Comparison of ENCODE assay signal across 12 cellular contexts in the genomic region with DNA sequence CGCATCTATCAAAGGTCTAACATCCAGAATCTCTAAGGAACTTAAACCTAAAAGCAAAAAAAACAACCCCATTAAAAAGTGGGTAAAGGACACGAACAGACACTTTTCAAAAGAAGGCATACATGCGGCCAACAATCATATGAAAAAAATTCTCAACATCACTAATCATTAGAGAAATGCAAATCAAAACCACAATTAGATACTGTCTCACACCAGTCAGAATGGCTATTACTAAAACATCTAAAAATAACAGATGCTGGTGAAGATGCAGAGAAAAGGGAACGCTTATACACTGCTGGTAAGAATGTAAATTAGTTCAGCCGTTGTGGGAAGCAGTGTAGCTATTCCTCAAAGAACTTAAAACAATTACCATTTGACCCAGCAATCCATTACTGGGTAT. TPM values are rescaled to one million over a fixed set of nuclear protein-coding genes. Genes with fewer than 3 reads are reported as not detected.
DNase-seq lines count a peak whose midpoint lies in the region; ATAC-seq, FAIRE-seq and TF ChIP-seq lines count a peak whose summit lies in the region.
"Had no signal": no experiment of that assay in that cellular context is flagged by ENCODE, and none has a peak within 500 bp of the region (broad histone marks: within the 10 kb centered on the region; RNA-seq: fewer than 3 reads in every experiment).

No MANE protein-coding gene starts in this region.

- no peaks in the 10 kb centered on the region for H3K9me3 ChIP-seq in keratinocyte (ENCODE audit: control insufficient read depth, low read depth, low read length)
- H3K9me3 ChIP-seq in trophoblast cell (ENCODE audit: insufficient read depth, low read depth, low read length), result peaks cover 2% of the 10 kb centered on the region

- no peak overlapping the region for H2AFZ ChIP-seq in keratinocyte (ENCODE audit: control insufficient read depth, low read length)
- H2AFZ ChIP-seq in trophoblast cell (ENCODE audit: insufficient read depth, low read length, poor library complexity), result no peak overlapping the region

- H3K4me1 Mint-ChIP-seq in activated CD4-positive, alpha-beta T cell treated with anti-CD3 and anti-CD28 coated beads, Interleukin-2, amount 10 ng/mL, durations not matched to agents 24 days and 14 days, result peaks cover 39% of the 10 kb centered on the region

- no peak overlapping the region for H3K4me3 Mint-ChIP-seq in activated CD4-positive, alpha-beta T cell treated with anti-CD3 and anti-CD28 coated beads, Interleukin-2, amount 10 ng/mL, durations not matched to agents 24 days and 14 days
- H3K4me3 Mint-ChIP-seq: T-helper 1 cell treated with Interleukin-12 subunit alpha and Interleukin-12 subunit beta and Interleukin-4 antibody, amounts not matched to agents 30 μg/mL and 1 μg/mL, for 36 hours had no signal

- no peak overlapping the region for H2BK5ac ChIP-seq in trophoblast cell (ENCODE audit: low read depth, low read length, poor library complexity)

- H2AK5ac ChIP-seq in trophoblast cell (ENCODE audit: low read length), result no peak overlapping the region

- H3K9me1 ChIP-seq in keratinocyte (ENCODE audit: control insufficient read depth, extremely low read depth, insufficient read depth, low read length), result no peaks in the 10 kb centered on the region

- H3K27ac Mint-ChIP-seq in activated CD4-positive, alpha-beta T cell treated with anti-CD3 and anti-CD28 coated beads, Interleukin-2, amount 10 ng/mL, durations not matched to agents 24 days and 14 days, result no peak overlapping the region
- H3K27ac Mint-ChIP-seq: T-helper 1 cell treated with Interleukin-12 subunit alpha and Interleukin-12 subunit beta and Interleukin-4 antibody, amounts not matched to agents 30 μg/mL and 1 μg/mL, for 36 hours had no signal

- no peak for TF ChIP-seq CTCF in keratinocyte (optimal IDR thresholded peaks at IDR 0.05 in 1 of 3, IDR thresholded peaks at IDR 0.05 in 1 of 3, conservative IDR thresholded peaks at IDR 0.05 in 1 of 3; ENCODE audit: extremely low read depth in 1 of 3, insufficient read depth in 2 of 3, low read length in 3 of 3)

- ATAC-seq in GM18870 (IDR thresholded peaks at IDR 0.05; ENCODE audit: unreplicated experiment) (peak; percentile 79), GM21576 (IDR thresholded peaks at IDR 0.05; ENCODE audit: unreplicated experiment) (peak; percentile 60), HG03139 (IDR thresholded peaks at IDR 0.05; ENCODE audit: unreplicated experiment) (peak; percentile 72)

- H3K4me2 ChIP-seq in keratinocyte (ENCODE audit: control insufficient read depth, extremely low read depth, insufficient read depth, low read depth, low read length), result no peak overlapping the region
- H3K4me2 ChIP-seq in trophoblast cell (ENCODE audit: low read length), result no peak overlapping the region

- H3K14ac ChIP-seq in trophoblast cell (ENCODE audit: low read length), result no peak overlapping the region

- no peaks in the 10 kb centered on the region for H3K27me3 ChIP-seq in keratinocyte (ENCODE audit: control insufficient read depth, extremely low read depth, insufficient read depth, low read length)
- H3K27me3 ChIP-seq in trophoblast cell (ENCODE audit: insufficient read depth, low read length), result no peaks in the 10 kb centered on the region

- H3K79me2 ChIP-seq in keratinocyte (ENCODE audit: control insufficient read depth, insufficient read depth, low read length) (peaks cover 94% of the 10 kb centered on the region), trophoblast cell (ENCODE audit: control insufficient read depth, insufficient read depth, low read length, poor library complexity) (peaks cover 2% of the 10 kb centered on the region)

- H3K9ac ChIP-seq in keratinocyte (ENCODE audit: control insufficient read depth, extremely low read depth, insufficient read depth, low read length) (no peak overlapping the region), trophoblast cell (ENCODE audit: low read length) (no peak overlapping the region)

- H3K36me3 ChIP-seq in keratinocyte (ENCODE audit: control insufficient read depth in 2 of 2, extremely low read depth in 1 of 2, insufficient read depth in 2 of 2, low read length in 2 of 2) (peaks cover 0 to 10% of the 10 kb centered on the region in 2 experiments), trophoblast cell (ENCODE audit: control insufficient read depth in 1 of 2, insufficient read depth in 2 of 2, low read length in 2 of 2) (no peaks in the 10 kb centered on the region)

- H4K12ac ChIP-seq in trophoblast cell (ENCODE audit: low read depth, low read length), result no peak overlapping the region

- intact Hi-C loops in activated CD4-positive, alpha-beta T cell treated with anti-CD3 and anti-CD28 coated beads, Interleukin-2, amount 10 ng/mL, durations not matched to agents 24 days and 14 days (cut with micrococcal nuclease), result no loop called here

- WGBS in trophoblast cell (ENCODE audit: extremely low coverage, insufficient coverage, insufficient read length), result no CpG with 5 or more reads among the region's 5 CpGs

- H3K27me3 Mint-ChIP-seq in activated CD4-positive, alpha-beta T cell treated with anti-CD3 and anti-CD28 coated beads, Interleukin-2, amount 10 ng/mL, durations not matched to agents 24 days and 14 days, result no peaks in the 10 kb centered on the region

- no peak overlapping the region for H2BK120ac ChIP-seq in trophoblast cell (ENCODE audit: insufficient read depth, low read length, poor library complexity)

- no peak overlapping the region for H3K4ac ChIP-seq in trophoblast cell (ENCODE audit: low read depth, low read length)

- H4K20me1 ChIP-seq in keratinocyte (ENCODE audit: control insufficient read depth, extremely low read depth, insufficient read depth, low read length), result peaks cover 4% of the 10 kb centered on the region

- H4K8ac ChIP-seq in trophoblast cell (ENCODE audit: low read depth, low read length), result no peak overlapping the region

- FAIRE-seq in keratinocyte (lab: Jason Lieb, UNC), result peak; percentile 39
- FAIRE-seq: frontal cortex had no signal

- no peak overlapping the region for H3K4me3 ChIP-seq in keratinocyte (ENCODE audit: control insufficient read depth in 2 of 3, extremely low read depth in 1 of 3, insufficient read depth in 2 of 3, low read depth in 1 of 3, low read length in 3 of 3)
- no peak overlapping the region for H3K4me3 ChIP-seq in trophoblast cell (ENCODE audit: low read depth, low read length)

- no peaks in the 10 kb centered on the region for H3K79me1 ChIP-seq in trophoblast cell (ENCODE audit: low read length)

- DNase-seq in keratinocyte (ENCODE audit: low read depth, low spot score), result no peak
- no peak for DNase-seq in trophoblast cell
- no peak for DNase-seq in SHP77 treated with DMSO at 0.1 percent for 48 hours (lab: John Stamatoyannopoulos, UW)
- DNase-seq in activated naive CD4-positive, alpha-beta T cell treated with Interleukin-2 at 50 U/mL for 16 hours, result no peak
- no peak for DNase-seq in activated CD4-positive, alpha-beta T cell treated with anti-CD3 and anti-CD28 coated beads, Interleukin-2, amount 10 ng/mL, durations not matched to agents 24 days and 14 days
- DNase-seq: DMS79 treated with DMSO at 0.1 percent for 48 hours, H7 had no signal

- H3K4me1 ChIP-seq in keratinocyte (ENCODE audit: control insufficient read depth, extremely low read depth, insufficient read depth, low read length), result peaks cover 21% of the 10 kb centered on the region
- no peaks in the 10 kb centered on the region for H3K4me1 ChIP-seq in trophoblast cell (ENCODE audit: control insufficient read depth in 1 of 2, insufficient read depth in 2 of 2, low read length in 2 of 2)

- dilution Hi-C loops in keratinocyte (cut with MboI; ENCODE audit: extremely low pct_ligation_motif_present, low sequenced_read_pairs), result no loop called here

- H3K18ac ChIP-seq in trophoblast cell (ENCODE audit: low read length), result no peak overlapping the region

- no peak overlapping the region for H4K91ac ChIP-seq in trophoblast cell (ENCODE audit: low read depth, low read length)

- H3K27ac ChIP-seq in keratinocyte (ENCODE audit: control insufficient read depth, insufficient read depth, low read length) (no peak overlapping the region), trophoblast cell (ENCODE audit: low read depth, low read length) (no peak overlapping the region)

- H3K9me3 Mint-ChIP-seq in activated CD4-positive, alpha-beta T cell treated with anti-CD3 and anti-CD28 coated beads, Interleukin-2, amount 10 ng/mL, durations not matched to agents 24 days and 14 days, result no peaks in the 10 kb centered on the region
- H3K9me3 Mint-ChIP-seq: T-helper 1 cell treated with Interleukin-12 subunit alpha and Interleukin-12 subunit beta and Interleukin-4 antibody, amounts not matched to agents 30 μg/mL and 1 μg/mL, for 36 hours had no signal

- no peak overlapping the region for H3K23ac ChIP-seq in trophoblast cell (ENCODE audit: low read length)

- H3K36me3 Mint-ChIP-seq in activated CD4-positive, alpha-beta T cell treated with anti-CD3 and anti-CD28 coated beads, Interleukin-2, amount 10 ng/mL, durations not matched to agents 24 days and 14 days (ENCODE audit: low read depth), result peaks cover 32% of the 10 kb centered on the region

- no peak overlapping the region for H2BK12ac ChIP-seq in trophoblast cell (ENCODE audit: low read length)

RNA-seq across cellular contexts. Expression of a gene that starts 38.0 kb away (rescaled TPM):
- 10.1 to 28.5 TPM (median 21.6 TPM) in 3 replicates for polyA plus RNA-seq in keratinocyte
- 36.9 TPM for polyA plus RNA-seq in keratinocyte (2011; ENCODE audit: low read depth)
- 14.2 and 29.6 TPM in 2 replicates for polyA plus RNA-seq in keratinocyte (2011; cell fraction: cytosol; rRNA removed)
- polyA plus RNA-seq in keratinocyte (2011; cell fraction: nucleus; rRNA removed), result 15.9 and 20.8 TPM in 2 replicates
- polyA plus RNA-seq in keratinocyte (2012; ENCODE audit: low replicate concordance), result 29.9 and 37.5 TPM in 2 replicates
- 5.2 to 31.0 TPM (median 12.3 TPM) in 3 replicates for polyA minus RNA-seq in keratinocyte
- 22.6 TPM for polyA minus RNA-seq in keratinocyte (2011; cell fraction: cytosol; rRNA and poly(A)+ RNA removed)
- 13.1 and 22.5 TPM in 2 replicates for polyA minus RNA-seq in keratinocyte (2011; cell fraction: nucleus; rRNA and poly(A)+ RNA removed)
- 42.2 and 43.4 TPM in 2 replicates for polyA plus RNA-seq in trophoblast cell (2013)
- total RNA-seq in activated CD4-positive, alpha-beta T cell treated with anti-CD3 and anti-CD28 coated beads, Interleukin-2, amount 10 ng/mL, durations not matched to agents 24 days and 14 days, result 83.5 and 83.8 TPM in 2 replicates

RNA-seq across cellular contexts. Expression of a gene that starts 56.7 kb away (rescaled TPM):
- polyA plus RNA-seq in keratinocyte, result 16.2 to 22.5 TPM (median 18.8 TPM) in 3 replicates
- polyA plus RNA-seq in keratinocyte (2011; ENCODE audit: low read depth), result 36.7 TPM
- polyA plus RNA-seq in keratinocyte (2011; cell fraction: cytosol; rRNA removed), result 15.8 and 22.6 TPM in 2 replicates
- polyA plus RNA-seq in keratinocyte (2011; cell fraction: nucleus; rRNA removed), result 11.1 and 13.6 TPM in 2 replicates
- 19.1 and 21.6 TPM in 2 replicates for polyA plus RNA-seq in keratinocyte (2012; ENCODE audit: low replicate concordance)
- polyA minus RNA-seq in keratinocyte, result 2.7 to 7.1 TPM (median 3.4 TPM) in 3 replicates
- 5.6 TPM for polyA minus RNA-seq in keratinocyte (2011; cell fraction: cytosol; rRNA and poly(A)+ RNA removed)
- polyA minus RNA-seq in keratinocyte (2011; cell fraction: nucleus; rRNA and poly(A)+ RNA removed), result 3.2 and 3.5 TPM in 2 replicates
- 13.9 and 14.0 TPM in 2 replicates for polyA plus RNA-seq in trophoblast cell (2013)
- 35.4 and 38.4 TPM in 2 replicates for total RNA-seq in activated CD4-positive, alpha-beta T cell treated with anti-CD3 and anti-CD28 coated beads, Interleukin-2, amount 10 ng/mL, durations not matched to agents 24 days and 14 days
